In genomic region chr12:34368079-34368478, GRCh38 we compare ENCODE assay signal across 8 cellular contexts.
"Had no signal": no experiment of that assay in that cellular context is flagged by ENCODE, and none has a peak within 500 bp of the region (broad histone marks: within the 10 kb centered on the region; RNA-seq: fewer than 3 reads in every experiment).

No MANE protein-coding gene starts in this region.

- ATAC-seq: GM12878 had no signal

- DNase-seq: GDM1, GF-D8 had no signal

- H3K4me3 ChIP-seq: GM12878 had no signal

- FAIRE-seq: G401.6, GM12878, GM12891, GM12892, GM18507, GM19239 had no signal
